ENCODE assay signal across 1 cellular context in the genomic region with DNA sequence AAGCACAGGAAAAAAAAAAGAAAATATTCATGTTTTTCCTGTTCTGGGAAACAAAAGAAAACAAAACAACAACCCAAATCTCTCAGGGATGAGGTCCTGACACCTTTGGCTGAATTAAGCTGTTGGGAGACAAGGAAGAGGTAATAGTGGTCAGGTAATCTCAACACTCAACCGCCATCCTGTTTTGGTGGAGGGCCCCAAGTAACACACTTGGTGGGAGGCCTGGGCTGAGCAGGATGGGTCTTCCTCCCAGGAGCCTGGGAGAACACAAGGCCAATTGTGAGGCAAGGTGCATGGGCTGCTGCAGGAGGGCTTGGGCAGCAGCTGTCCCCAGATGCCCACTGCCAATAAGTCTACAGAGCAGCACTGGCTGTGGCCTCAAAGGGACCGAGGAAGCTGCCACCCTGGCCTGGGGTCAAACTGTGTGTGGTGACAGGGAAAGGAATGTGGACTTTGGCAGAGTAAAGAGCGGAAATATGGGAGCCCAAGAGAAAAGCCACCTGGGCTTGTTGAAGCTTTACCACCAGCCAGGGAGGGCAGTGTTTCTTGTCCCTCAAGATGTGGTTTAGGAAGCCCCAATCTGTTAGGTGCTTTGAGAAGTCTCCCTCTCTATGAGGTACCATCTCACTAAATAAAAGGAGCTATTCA.
TF ChIP-seq lines count a peak whose summit lies in the region.

No MANE protein-coding gene starts in this region.

TF ChIP-seq in HepG2, 621 proteins besides CTCF, POLR2A, EP300 and RAD21 (continued from another document):
- TF ChIP-seq NR1H2 (CRISPR knock-in tag; IDR thresholded peaks at IDR 0.05; ENCODE audit: borderline replicate concordance, low read depth) (no peak), TAF15 (IDR thresholded peaks at IDR 0.05; ENCODE audit: low read depth, low read length, poor library complexity, severe bottlenecking) (no peak), ZNF746 (CRISPR knock-in tag; IDR thresholded peaks at IDR 0.05) (no peak; the same call in 1 of the 2 replicates), ATM (IDR thresholded peaks at IDR 0.05; ENCODE audit: borderline replicate concordance) (no peak), NRL (CRISPR knock-in tag; IDR thresholded peaks at IDR 0.05; ENCODE audit: borderline replicate concordance) (no peak; the same call in 1 of the 2 replicates), NR3C1 (CRISPR knock-in tag; IDR thresholded peaks at IDR 0.05) (no peak), SIX4 (CRISPR knock-in tag; IDR thresholded peaks at IDR 0.05) (peak; percentile 66; the same call in 1 of the 2 replicates), BCLAF1 (IDR thresholded peaks at IDR 0.05) (no peak), GPN1 (CRISPR knock-in tag; IDR thresholded peaks at IDR 0.05; ENCODE audit: borderline replicate concordance) (no peak), MNT (IDR thresholded peaks at IDR 0.05) (no peak), ZNF782 (CRISPR knock-in tag; IDR thresholded peaks at IDR 0.05; ENCODE audit: borderline replicate concordance) (peak; percentile 50; the same call in 1 of the 2 replicates), ZBTB1 (CRISPR knock-in tag; IDR thresholded peaks at IDR 0.05; ENCODE audit: borderline replicate concordance) (no peak), SIN3A (IDR thresholded peaks at IDR 0.05; ENCODE audit: borderline replicate concordance, low read depth, low read length) (no peak), RFX3 (CRISPR knock-in tag; IDR thresholded peaks at IDR 0.05) (no peak), ZNF232 (CRISPR knock-in tag; IDR thresholded peaks at IDR 0.05; ENCODE audit: borderline replicate concordance) (peak; percentile 61; the same call in 1 of the 2 replicates), ZNF451 (CRISPR knock-in tag; IDR thresholded peaks at IDR 0.05) (no peak; the same call in 1 of the 2 replicates), FOXO1 (CRISPR knock-in tag; IDR thresholded peaks at IDR 0.05) (peak; percentile 92)
- TF ChIP-seq, protein P1, sequence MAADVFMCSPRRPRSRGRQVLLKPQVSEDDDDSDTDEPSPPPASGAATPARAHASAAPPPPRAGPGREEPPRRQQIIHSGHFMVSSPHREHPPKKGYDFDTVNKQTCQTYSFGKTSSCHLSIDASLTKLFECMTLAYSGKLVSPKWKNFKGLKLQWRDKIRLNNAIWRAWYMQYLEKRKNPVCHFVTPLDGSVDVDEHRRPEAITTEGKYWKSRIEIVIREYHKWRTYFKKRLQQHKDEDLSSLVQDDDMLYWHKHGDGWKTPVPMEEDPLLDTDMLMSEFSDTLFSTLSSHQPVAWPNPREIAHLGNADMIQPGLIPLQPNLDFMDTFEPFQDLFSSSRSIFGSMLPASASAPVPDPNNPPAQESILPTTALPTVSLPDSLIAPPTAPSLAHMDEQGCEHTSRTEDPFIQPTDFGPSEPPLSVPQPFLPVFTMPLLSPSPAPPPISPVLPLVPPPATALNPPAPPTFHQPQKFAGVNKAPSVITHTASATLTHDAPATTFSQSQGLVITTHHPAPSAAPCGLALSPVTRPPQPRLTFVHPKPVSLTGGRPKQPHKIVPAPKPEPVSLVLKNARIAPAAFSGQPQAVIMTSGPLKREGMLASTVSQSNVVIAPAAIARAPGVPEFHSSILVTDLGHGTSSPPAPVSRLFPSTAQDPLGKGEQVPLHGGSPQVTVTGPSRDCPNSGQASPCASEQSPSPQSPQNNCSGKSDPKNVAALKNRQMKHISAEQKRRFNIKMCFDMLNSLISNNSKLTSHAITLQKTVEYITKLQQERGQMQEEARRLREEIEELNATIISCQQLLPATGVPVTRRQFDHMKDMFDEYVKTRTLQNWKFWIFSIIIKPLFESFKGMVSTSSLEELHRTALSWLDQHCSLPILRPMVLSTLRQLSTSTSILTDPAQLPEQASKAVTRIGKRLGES (CRISPR knock-in tag; IDR thresholded peaks at IDR 0.05; ENCODE audit: borderline replicate concordance): no peak
- TF ChIP-seq, protein P2, sequence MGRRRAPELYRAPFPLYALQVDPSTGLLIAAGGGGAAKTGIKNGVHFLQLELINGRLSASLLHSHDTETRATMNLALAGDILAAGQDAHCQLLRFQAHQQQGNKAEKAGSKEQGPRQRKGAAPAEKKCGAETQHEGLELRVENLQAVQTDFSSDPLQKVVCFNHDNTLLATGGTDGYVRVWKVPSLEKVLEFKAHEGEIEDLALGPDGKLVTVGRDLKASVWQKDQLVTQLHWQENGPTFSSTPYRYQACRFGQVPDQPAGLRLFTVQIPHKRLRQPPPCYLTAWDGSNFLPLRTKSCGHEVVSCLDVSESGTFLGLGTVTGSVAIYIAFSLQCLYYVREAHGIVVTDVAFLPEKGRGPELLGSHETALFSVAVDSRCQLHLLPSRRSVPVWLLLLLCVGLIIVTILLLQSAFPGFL (CRISPR knock-in tag; IDR thresholded peaks at IDR 0.05): no peak
TF ChIP-seq in HepG2: peak in this region for 252.
